Comparison of ENCODE assay signal across 24 cellular contexts in the genomic region with DNA sequence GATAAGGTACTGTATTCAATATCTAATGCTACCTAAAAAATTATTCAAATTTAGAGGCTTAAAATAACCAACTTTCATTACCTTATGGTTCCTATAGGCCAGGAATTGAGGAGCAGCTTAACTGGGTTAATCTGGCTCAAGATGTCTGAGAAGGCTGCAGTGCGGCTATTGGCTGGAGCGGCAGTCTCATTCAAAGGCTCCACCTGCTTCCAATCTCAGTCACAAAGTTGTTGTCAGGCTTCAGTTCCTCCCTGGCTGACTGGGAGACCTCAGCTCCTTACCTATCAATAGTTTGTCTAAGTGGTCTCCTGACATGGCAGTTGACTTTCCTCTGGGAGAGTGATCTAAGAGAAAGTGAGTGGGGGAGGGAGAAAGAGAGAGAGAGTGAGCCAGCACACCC.
DNase-seq lines count a peak whose midpoint lies in the region; ATAC-seq and TF ChIP-seq lines count a peak whose summit lies in the region.
"Had no signal": no experiment of that assay in that cellular context is flagged by ENCODE, and none has a peak within 500 bp of the region (broad histone marks: within the 10 kb centered on the region; RNA-seq: fewer than 3 reads in every experiment).

No MANE protein-coding gene starts in this region.

- no peaks in the 10 kb centered on the region for H3K36me3 Mint-ChIP-seq in stimulated activated effector memory CD8-positive, alpha-beta T cell treated with anti-CD3 and anti-CD28 coated beads, Interleukin-12 subunit alpha, Interleukin-12 subunit beta, amount 100 ng/mL, for 72 hours
- H3K36me3 Mint-ChIP-seq: CD4-positive, alpha-beta memory T cell had no signal

- no peak for ATAC-seq in HG03571 (IDR thresholded peaks at IDR 0.05; ENCODE audit: unreplicated experiment)
- ATAC-seq in stimulated activated effector memory CD8-positive, alpha-beta T cell treated with anti-CD3 and anti-CD28 coated beads, Interleukin-12 subunit alpha, Interleukin-12 subunit beta, amount 100 ng/mL, for 72 hours, result no peak
- ATAC-seq: PC-3, Right ventricle myocardium inferior, SK-N-SH treated with all-trans-retinoic acid at 6 μM for 48 hours had no signal

- H3K9me3 ChIP-seq in HEK293 (ENCODE audit: control insufficient read depth, insufficient read depth, low read depth, low read length) (no peaks in the 10 kb centered on the region), smooth muscle cell (replicated peaks; ENCODE audit: low read depth) (no peaks in the 10 kb centered on the region)
- H3K9me3 ChIP-seq: HAP-1, SJCRH30 had no signal

- no peaks in the 10 kb centered on the region for H3K79me2 ChIP-seq in smooth muscle cell (ENCODE audit: low read depth)

- peaks cover 3% of the 10 kb centered on the region for H3K9me3 Mint-ChIP-seq in stimulated activated effector memory CD8-positive, alpha-beta T cell treated with anti-CD3 and anti-CD28 coated beads, Interleukin-12 subunit alpha, Interleukin-12 subunit beta, amount 100 ng/mL, for 72 hours

- CTCF ChIA-PET in HEK293 (lab: Yijun Ruan, JAX), result no interaction called here

- no peak overlapping the region for H3K4me3 Mint-ChIP-seq in stimulated activated effector memory CD8-positive, alpha-beta T cell treated with anti-CD3 and anti-CD28 coated beads, Interleukin-12 subunit alpha, Interleukin-12 subunit beta, amount 100 ng/mL, for 72 hours
- H3K4me3 Mint-ChIP-seq: CD4-positive, alpha-beta memory T cell had no signal

- no peaks in the 10 kb centered on the region for H3K4me1 ChIP-seq in HEK293 (ENCODE audit: control insufficient read depth, insufficient read depth, low read length)
- H3K4me1 ChIP-seq in smooth muscle cell (ENCODE audit: low read depth), result no peaks in the 10 kb centered on the region
- H3K4me1 ChIP-seq: HAP-1, SJCRH30 had no signal

- TF ChIP-seq CTCF in HEK293 (tag by site-specific recombination; IDR thresholded peaks at IDR 0.05) (no peak), smooth muscle cell (IDR thresholded peaks at IDR 0.05; ENCODE audit: borderline replicate concordance, insufficient read depth, poor library complexity, severe bottlenecking) (no peak)

- DNase-seq in NCI-H82 treated with DMSO at 0.1 percent for 48 hours (lab: John Stamatoyannopoulos, UW; ENCODE audit: unreplicated experiment) (peak; percentile 86), iPS-NIHi7 (ENCODE audit: extremely low spot score) (peak; percentile 27), smooth muscle cell (lab: John Stamatoyannopoulos, UW; ENCODE audit: unreplicated experiment) (no peak)
- no peak for DNase-seq in activated CD8-positive, alpha-beta memory T cell treated with anti-CD3 and anti-CD28 coated beads for 24 hours
- no peak for DNase-seq in stimulated activated effector memory CD8-positive, alpha-beta T cell treated with anti-CD3 and anti-CD28 coated beads, Interleukin-12 subunit alpha, Interleukin-12 subunit beta, amount 100 ng/mL, for 72 hours (ENCODE audit: low spot score in 2 of 2)
- DNase-seq: C1 segment of cervical spinal cord; CD4-positive, alpha-beta memory T cell; COR-L47; DMS 273 treated with DMSO at 0.1 percent for 48 hours; NCI-H1048; NCI-H1694; NCI-H2029 treated with DMSO at 0.1 percent for 48 hours; NCI-H2171; NCI-H226; NCI-H510A; NCI-H748 treated with DMSO at 0.1 percent for 48 hours; NK-92 treated with Interleukin-12 subunit alpha and Interleukin-12 subunit beta, amount 100 ng/mL, for 24 hours; PC-3; SJCRH30 had no signal

- 91% methylated on average over 2 of the region's 2 CpGs for WGBS in smooth muscle cell (ENCODE audit: low lambda C conversion rate)

- H3K4me1 Mint-ChIP-seq in stimulated activated effector memory CD8-positive, alpha-beta T cell treated with anti-CD3 and anti-CD28 coated beads, Interleukin-12 subunit alpha, Interleukin-12 subunit beta, amount 100 ng/mL, for 72 hours, result no peaks in the 10 kb centered on the region
- H3K4me1 Mint-ChIP-seq: CD4-positive, alpha-beta memory T cell had no signal

- no peaks in the 10 kb centered on the region for H3K27me3 ChIP-seq in smooth muscle cell (ENCODE audit: low read depth)
- H3K27me3 ChIP-seq: SJCRH30 had no signal

- H2AFZ ChIP-seq in smooth muscle cell (ENCODE audit: low read depth), result no peak overlapping the region

- no peaks in the 10 kb centered on the region for H3F3A ChIP-seq in smooth muscle cell (ENCODE audit: low read depth)

- no peak overlapping the region for H3K27ac Mint-ChIP-seq in stimulated activated effector memory CD8-positive, alpha-beta T cell treated with anti-CD3 and anti-CD28 coated beads, Interleukin-12 subunit alpha, Interleukin-12 subunit beta, amount 100 ng/mL, for 72 hours
- H3K27ac Mint-ChIP-seq: CD4-positive, alpha-beta memory T cell had no signal

- POLR2A ChIA-PET in HEK293 (lab: Yijun Ruan, JAX), result no interaction called here

- no peaks in the 10 kb centered on the region for H3K36me3 ChIP-seq in HEK293 (ENCODE audit: control insufficient read depth in 2 of 2, insufficient read depth in 1 of 2, low read length in 2 of 2)
- H3K36me3 ChIP-seq in smooth muscle cell (ENCODE audit: low read depth), result no peaks in the 10 kb centered on the region
- H3K36me3 ChIP-seq: HAP-1, SJCRH30 had no signal

- H3K27ac ChIP-seq in HEK293 (ENCODE audit: extremely low read depth, low read depth, low read length), result no peak overlapping the region
- H3K27ac ChIP-seq in smooth muscle cell (ENCODE audit: low read depth), result no peak overlapping the region
- H3K27ac ChIP-seq: SJCRH30 had no signal

- no peak overlapping the region for H3K4me3 ChIP-seq in HEK293 (ENCODE audit: low read depth, low read length)
- no peak overlapping the region for H3K4me3 ChIP-seq in smooth muscle cell
- H3K4me3 ChIP-seq: HAP-1, SJCRH30 had no signal

- no peaks in the 10 kb centered on the region for H4K20me1 ChIP-seq in smooth muscle cell (ENCODE audit: low read depth)

- H3K4me2 ChIP-seq in smooth muscle cell, result no peak overlapping the region

- H3K9ac ChIP-seq in smooth muscle cell (ENCODE audit: low read depth), result no peak overlapping the region

TF ChIP-seq in HEK293, 187 proteins besides CTCF, POLR2A, EP300 and RAD21:
- TF ChIP-seq ZNF132 (tag by site-specific recombination; IDR thresholded peaks at IDR 0.05; ENCODE audit: borderline replicate concordance), result no peak
- TF ChIP-seq PRDM1 (tag by site-specific recombination; IDR thresholded peaks at IDR 0.05), result peak; percentile 67
- no peak for TF ChIP-seq ZNF311 (tag by site-specific recombination; IDR thresholded peaks at IDR 0.05; ENCODE audit: borderline replicate concordance)
- TF ChIP-seq, protein P1, sequence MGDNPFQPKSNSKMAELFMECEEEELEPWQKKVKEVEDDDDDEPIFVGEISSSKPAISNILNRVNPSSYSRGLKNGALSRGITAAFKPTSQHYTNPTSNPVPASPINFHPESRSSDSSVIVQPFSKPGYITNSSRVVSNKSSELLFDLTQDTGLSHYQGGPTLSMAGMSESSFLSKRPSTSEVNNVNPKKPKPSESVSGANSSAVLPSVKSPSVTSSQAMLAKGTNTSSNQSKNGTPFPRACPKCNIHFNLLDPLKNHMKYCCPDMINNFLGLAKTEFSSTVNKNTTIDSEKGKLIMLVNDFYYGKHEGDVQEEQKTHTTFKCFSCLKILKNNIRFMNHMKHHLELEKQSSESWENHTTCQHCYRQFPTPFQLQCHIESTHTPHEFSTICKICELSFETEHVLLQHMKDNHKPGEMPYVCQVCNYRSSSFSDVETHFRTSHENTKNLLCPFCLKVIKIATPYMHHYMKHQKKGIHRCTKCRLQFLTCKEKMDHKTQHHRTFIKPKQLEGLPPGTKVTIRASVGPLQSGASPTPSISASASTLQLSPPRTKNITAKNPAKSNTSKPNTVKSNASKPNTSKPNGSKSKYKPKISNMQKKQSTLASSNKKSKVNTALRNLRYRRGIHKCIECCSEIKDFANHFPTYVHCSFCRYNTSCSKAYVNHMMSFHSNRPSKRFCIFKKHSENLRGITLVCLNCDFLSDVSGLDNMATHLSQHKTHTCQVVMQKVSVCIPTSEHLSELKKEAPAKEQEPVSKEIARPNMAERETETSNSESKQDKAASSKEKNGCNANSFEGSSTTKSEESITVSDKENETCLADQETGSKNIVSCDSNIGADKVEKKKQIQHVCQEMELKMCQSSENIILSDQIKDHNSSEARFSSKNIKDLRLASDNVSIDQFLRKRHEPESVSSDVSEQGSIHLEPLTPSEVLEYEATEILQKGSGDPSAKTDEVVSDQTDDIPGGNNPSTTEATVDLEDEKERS (tag by site-specific recombination; IDR thresholded peaks at IDR 0.05), result no peak
- no peak for TF ChIP-seq ZFP41 (tag by site-specific recombination; IDR thresholded peaks at IDR 0.05; ENCODE audit: borderline replicate concordance)
- TF ChIP-seq ZNF654 (tag by site-specific recombination; IDR thresholded peaks at IDR 0.05; ENCODE audit: low read depth), result no peak
- TF ChIP-seq REPIN1 (tag by site-specific recombination; IDR thresholded peaks at IDR 0.05; ENCODE audit: low read depth), result no peak
- TF ChIP-seq ZNF133 (tag by site-specific recombination; IDR thresholded peaks at IDR 0.05), result no peak

Comparison
In these comparisons a context has a peak if more than half of its experiments do, and no peak if none do; other contexts are left out.
1. DNase-seq: peak in NCI-H82 treated with DMSO at 0.1 percent for 48 hours (single experiment) and iPS-NIHi7 (single experiment); none in activated CD8-positive, alpha-beta memory T cell treated with anti-CD3 and anti-CD28 coated beads for 24 hours (single experiment), stimulated activated effector memory CD8-positive, alpha-beta T cell treated with anti-CD3 and anti-CD28 coated beads, Interleukin-12 subunit alpha, Interleukin-12 subunit beta, amount 100 ng/mL, for 72 hours (0 of 2) and smooth muscle cell (single experiment).